Comparison of ENCODE assay signal across 10 cellular contexts in the genomic region with DNA sequence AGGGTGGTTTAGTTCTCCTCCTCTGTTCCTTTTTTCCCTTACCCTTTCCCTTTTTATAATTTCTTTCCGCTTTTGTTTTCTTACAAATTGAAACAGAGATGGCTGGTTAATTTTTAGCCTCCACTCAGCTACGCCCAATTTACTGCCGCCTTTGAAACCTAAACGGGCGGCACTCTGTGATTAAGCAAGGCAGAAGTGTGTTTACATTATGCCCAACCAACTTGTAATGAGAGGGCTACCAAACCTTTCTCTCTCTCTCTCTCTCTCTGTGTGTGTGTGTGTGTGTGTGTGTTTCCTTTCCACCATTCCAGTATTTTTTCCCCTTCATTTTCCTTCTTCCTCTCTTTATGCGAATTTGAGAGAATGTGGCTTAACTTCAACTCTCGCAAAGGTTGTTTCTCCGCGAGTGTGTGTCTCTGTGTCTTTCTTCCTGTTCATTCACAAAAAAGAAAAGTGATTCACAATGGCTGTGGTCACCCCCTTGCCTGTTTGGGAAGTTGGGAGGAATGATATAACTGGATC. TPM values are rescaled to one million over a fixed set of nuclear protein-coding genes. Genes with fewer than 3 reads are reported as not detected.
DNase-seq lines count a peak whose midpoint lies in the region; ATAC-seq and TF ChIP-seq lines count a peak whose summit lies in the region.
"Had no signal": no experiment of that assay in that cellular context is flagged by ENCODE, and none has a peak within 500 bp of the region (broad histone marks: within the 10 kb centered on the region; RNA-seq: fewer than 3 reads in every experiment).

No MANE protein-coding gene starts in this region.

- peaks cover 4 to 11% of the 10 kb centered on the region in 2 donors for H3K4me1 ChIP-seq in naive thymus-derived CD4-positive, alpha-beta T cell (ENCODE audit: control insufficient read depth in 2 of 2, insufficient read depth in 2 of 2, low read length in 2 of 2)

- H3K27me3 ChIP-seq in naive thymus-derived CD4-positive, alpha-beta T cell (ENCODE audit: control insufficient read depth in 2 of 2, insufficient read depth in 2 of 2, low read length in 2 of 2) = peaks cover 3 to 5% of the 10 kb centered on the region in 2 donors

- intact Hi-C loops in posterior vena cava (cut with DNase I) = no loop called here
- intact Hi-C loops in naive thymus-derived CD4-positive, alpha-beta T cell (cut with micrococcal nuclease) = no loop called here

- no peaks in the 10 kb centered on the region for H3K36me3 ChIP-seq in naive thymus-derived CD4-positive, alpha-beta T cell (ENCODE audit: control insufficient read depth in 2 of 3, insufficient read depth in 3 of 3, low read length in 3 of 3)

- H3K36me3 Mint-ChIP-seq in naive thymus-derived CD4-positive, alpha-beta T cell = peaks cover 0 to 26% (median 20%) of the 10 kb centered on the region in 5 donors

- no peak overlapping the region for H3K27ac ChIP-seq in naive thymus-derived CD4-positive, alpha-beta T cell (ENCODE audit: low read depth, low read length)

- ATAC-seq in naive thymus-derived CD4-positive, alpha-beta T cell = no peak

- H3K9me3 Mint-ChIP-seq in naive thymus-derived CD4-positive, alpha-beta T cell = peaks cover 0 to 1% (median 0%) of the 10 kb centered on the region in 11 donors

- no peak for TF ChIP-seq CTCF in AG09309 (IDR thresholded peaks at IDR 0.05; ENCODE audit: control insufficient read depth, insufficient read depth, low read depth, low read length, missing control alignments)
- TF ChIP-seq CTCF in cardiac fibroblast (IDR thresholded peaks at IDR 0.05; ENCODE audit: low read depth, low read length) = no peak

- H3K4me3 ChIP-seq in AG09309 (ENCODE audit: control insufficient read depth, low read depth, low read length) (peak overlapping the region; percentile 62), cardiac fibroblast (replicated peaks in 1 of 2; ENCODE audit: low read depth in 2 of 2, low read length in 2 of 2) (peak overlapping the region; percentile 55 to 59)
- no peak overlapping the region for H3K4me3 ChIP-seq in naive thymus-derived CD4-positive, alpha-beta T cell (ENCODE audit: low read length)

- POLR2A ChIA-PET in naive thymus-derived CD4-positive, alpha-beta T cell (lab: Charles Lee) = interaction anchor here (1.1 kb wide), 1 partner anchor 13 kb away, joined by 3 read pairs; no protein-coding TSS in a partner anchor

- peaks cover 27 to 45% (median 35%) of the 10 kb centered on the region in 5 donors for H3K27me3 Mint-ChIP-seq in naive thymus-derived CD4-positive, alpha-beta T cell

- H3K4me3 Mint-ChIP-seq in naive thymus-derived CD4-positive, alpha-beta T cell = peak overlapping the region in 2 of 10 donors; percentile 17 to 53

- no peaks in the 10 kb centered on the region for H3K9me3 ChIP-seq in naive thymus-derived CD4-positive, alpha-beta T cell (ENCODE audit: control insufficient read depth in 2 of 3, low read length in 3 of 3)

- CTCF ChIA-PET in naive thymus-derived CD4-positive, alpha-beta T cell (lab: Charles Lee) = no interaction called here

- peak overlapping the region in 1 of 9 donors; percentile 32 for H3K27ac Mint-ChIP-seq in naive thymus-derived CD4-positive, alpha-beta T cell

- DNase-seq in AG09309 (ENCODE audit: low read depth) (no peak), NCI-H1436 treated with DMSO at 0.1 percent for 48 hours (lab: John Stamatoyannopoulos, UW) (peak; percentile 52), cardiac fibroblast (ENCODE audit: low read depth in 2 of 2) (peak; percentile 40 to 45), mucosa of gallbladder (ENCODE audit: low spot score) (peak; percentile 52), posterior vena cava (ENCODE audit: low spot score) (no peak), SIG-M5 treated with dmso at 0.1 percent for 504 hours (lab: John Stamatoyannopoulos, UW; ENCODE audit: unreplicated experiment) (no peak), DMS114 treated with DMSO at 0.1 percent for 48 hours (lab: John Stamatoyannopoulos, UW; ENCODE audit: unreplicated experiment) (no peak)
- DNase-seq in naive thymus-derived CD4-positive, alpha-beta T cell = no peak
- DNase-seq: activated CD4-positive, CD25-positive, alpha-beta regulatory T cell treated with anti-CD3 and anti-CD28 coated beads, Interleukin-2, amount 50 U/mL, for 72 hours; stimulated activated CD8-positive, alpha-beta memory T cell treated with anti-CD3 and anti-CD28 coated beads, Interleukin-4, amount 100 ng/mL, for 48 hours had no signal

- peaks cover 6 to 35% (median 22%) of the 10 kb centered on the region in 7 donors for H3K4me1 Mint-ChIP-seq in naive thymus-derived CD4-positive, alpha-beta T cell

RNA-seq across cellular contexts. Expression of gene NFIX, which starts 31.3 kb away (rescaled TPM):
- 135 TPM for total RNA-seq in mucosa of gallbladder
- 100 to 1,000 TPM; 242 to 327 TPM for total RNA-seq in posterior vena cava
- total RNA-seq in naive thymus-derived CD4-positive, alpha-beta T cell = 1 to 10 TPM; 2.4 to 7.7 (median 6.3) TPM
- polyA plus RNA-seq in naive thymus-derived CD4-positive, alpha-beta T cell = under 1 TPM; 0.41 to 0.77 TPM

RNA-seq across cellular contexts. Expression of gene DAND5, which starts 57.2 kb away (rescaled TPM):
- total RNA-seq in mucosa of gallbladder (0.26 TPM), posterior vena cava (not detected)
- total RNA-seq in naive thymus-derived CD4-positive, alpha-beta T cell = not detected
- not detected for polyA plus RNA-seq in naive thymus-derived CD4-positive, alpha-beta T cell

Comparison
In these comparisons a context has a peak if more than half of its experiments do, and no peak if none do; other contexts are left out.
1. DNase-seq: peak in NCI-H1436 treated with DMSO at 0.1 percent for 48 hours (single experiment), cardiac fibroblast (2 of 2) and mucosa of gallbladder (single experiment); none in AG09309 (single experiment), posterior vena cava (single experiment), SIG-M5 treated with dmso at 0.1 percent for 504 hours (single experiment), DMS114 treated with DMSO at 0.1 percent for 48 hours (single experiment) and naive thymus-derived CD4-positive, alpha-beta T cell (0 of 9).
2. RNA of gene NFIX, which starts 31.3 kb away (total RNA-seq): 242 to 327 TPM in posterior vena cava and 135 TPM in mucosa of gallbladder (single experiment); 2.4 to 7.7 TPM in naive thymus-derived CD4-positive, alpha-beta T cell; every median in the first group is over 10 times any median in the second.